In genomic region chr14:66642264-66642663, GRCh38 we compare ENCODE assay signal across 30 cellular contexts.
"Had no signal": no experiment of that assay in that cellular context is flagged by ENCODE, and none has a peak within 500 bp of the region (broad histone marks: within the 10 kb centered on the region; RNA-seq: fewer than 3 reads in every experiment).

No MANE protein-coding gene starts in this region.

- H3K27ac Mint-ChIP-seq: activated CD4-positive, alpha-beta memory T cell treated with anti-CD3 and anti-CD28 coated beads, Interleukin-2, amount 10 ng/mL, durations not matched to agents 7 days and 5 days; activated naive CD4-positive, alpha-beta T cell treated with anti-CD3 and anti-CD28 coated beads for 36 hours; activated naive CD4-positive, alpha-beta T cell treated with anti-CD3 and anti-CD28 coated beads, Interleukin-2, amount 50 U/mL, for 72 hours; activated T-helper 2 cell treated with anti-CD3 and anti-CD28 coated beads, Interferon-gamma antibody, Interleukin-2, Interleukin-4, amounts not matched to agents 10 μg/mL and 5 μg/mL and 100 μg/mL, durations not matched to agents 14 hours and 24 hours and 36 hours had no signal

- FAIRE-seq: bronchial epithelial cell had no signal

- H3K4me3 Mint-ChIP-seq: activated CD4-positive, alpha-beta memory T cell treated with anti-CD3 and anti-CD28 coated beads, Interleukin-2, amount 10 ng/mL, durations not matched to agents 7 days and 5 days; activated naive CD4-positive, alpha-beta T cell treated with anti-CD3 and anti-CD28 coated beads for 36 hours; brain had no signal

- H3K27ac ChIP-seq: adrenal gland, SJSA1, WERI-Rb-1 had no signal

- H3K4me1 ChIP-seq: SJSA1 had no signal

- H3K36me3 ChIP-seq: adrenal gland, SJSA1, WERI-Rb-1 had no signal

- H3K9me3 ChIP-seq: adrenal gland, SJSA1 had no signal

- ATAC-seq: activated naive CD4-positive, alpha-beta T cell treated with anti-CD3 and anti-CD28 coated beads, Interleukin-2, amount 50 U/mL, for 72 hours; Panc1 had no signal

- H3K9me3 Mint-ChIP-seq: activated CD4-positive, alpha-beta memory T cell treated with anti-CD3 and anti-CD28 coated beads, Interleukin-2, amount 10 ng/mL, durations not matched to agents 7 days and 5 days; activated naive CD4-positive, alpha-beta T cell treated with anti-CD3 and anti-CD28 coated beads for 36 hours; activated naive CD4-positive, alpha-beta T cell treated with anti-CD3 and anti-CD28 coated beads, Interleukin-2, amount 50 U/mL, for 72 hours; activated T-helper 2 cell treated with anti-CD3 and anti-CD28 coated beads, Interferon-gamma antibody, Interleukin-2, Interleukin-4, amounts not matched to agents 10 μg/mL and 5 μg/mL and 100 μg/mL, durations not matched to agents 14 hours and 24 hours and 36 hours had no signal

- H3K36me3 Mint-ChIP-seq: activated naive CD4-positive, alpha-beta T cell treated with anti-CD3 and anti-CD28 coated beads, Interleukin-2, amount 50 U/mL, for 72 hours had no signal

- H3K27me3 ChIP-seq: adrenal gland, SJSA1 had no signal

- H3K4me3 ChIP-seq: adrenal gland, SJSA1 had no signal

- H3K27me3 Mint-ChIP-seq: activated CD4-positive, alpha-beta memory T cell treated with anti-CD3 and anti-CD28 coated beads, Interleukin-2, amount 10 ng/mL, durations not matched to agents 7 days and 5 days; brain had no signal

- DNase-seq: activated CD4-positive, alpha-beta memory T cell treated with anti-CD3 and anti-CD28 coated beads, Interleukin-2, amount 10 ng/mL, durations not matched to agents 7 days and 5 days; activated CD4-positive, alpha-beta T cell treated with anti-CD3 and anti-CD28 coated beads for 1 hour; activated CD4-positive, alpha-beta T cell treated with anti-CD3 and anti-CD28 coated beads for 48 hours; activated CD4-positive, CD25-positive, alpha-beta regulatory T cell; activated gamma-delta T cell; activated naive CD4-positive, alpha-beta T cell treated with anti-CD3 and anti-CD28 coated beads for 36 hours; activated T-cell treated with anti-CD3 and anti-CD28 coated beads, Interleukin-2, amount 50 U/mL, for 1 hour; adrenal gland; central memory CD4-positive, alpha-beta T cell; Karpas-422; KBM-7; NCI-H1105; NCI-H1417 treated with DMSO at 0.1 percent for 48 hours; NCI-H187 treated with DMSO at 0.1 percent for 48 hours; NCI-H2081; NCI-H2171 treated with DMSO at 0.1 percent for 48 hours; NCI-H2227 treated with DMSO at 0.1 percent for 48 hours; NCI-H524 treated with DMSO at 0.1 percent for 48 hours; SHP77 treated with DMSO at 0.1 percent for 48 hours; SW 1271; T-helper 1 cell; T-helper 2 cell; T1000; WERI-Rb-1 had no signal
